ENCODE assay signal across 9 cellular contexts in genomic region chr4:118279920-118280432, GRCh38.
DNase-seq lines count a peak whose midpoint lies in the region; ATAC-seq and TF ChIP-seq lines count a peak whose summit lies in the region.
"Had no signal": no experiment of that assay in that cellular context is flagged by ENCODE, and none has a peak within 500 bp of the region (broad histone marks: within the 10 kb centered on the region; RNA-seq: fewer than 3 reads in every experiment).

No MANE protein-coding gene starts in this region.

- H3K27me3 ChIP-seq in WERI-Rb-1 (ENCODE audit: insufficient read depth, low read depth, severe bottlenecking) (no peaks in the 10 kb centered on the region), right cardiac atrium (ENCODE audit: control insufficient read depth, insufficient read depth) (no peaks in the 10 kb centered on the region)

- H3K36me3 ChIP-seq in WERI-Rb-1 = peaks cover 51% of the 10 kb centered on the region

- H3K4me1 ChIP-seq in right cardiac atrium (ENCODE audit: control insufficient read depth, insufficient read depth, low read length) = no peaks in the 10 kb centered on the region

- peak overlapping the region; percentile 89 for H3K4me3 Mint-ChIP-seq in T-helper 1 cell treated with Interleukin-12 subunit alpha and Interleukin-12 subunit beta and Interleukin-4 antibody, amounts not matched to agents 30 μg/mL and 1 μg/mL, for 36 hours
- peak overlapping the region; percentile 90 to 91 for H3K4me3 Mint-ChIP-seq in stimulated activated naive CD8-positive, alpha-beta T cell treated with anti-CD3 and anti-CD28 coated beads, Interleukin-15, amount 100 ng/mL, for 72 hours

- H3K4me1 Mint-ChIP-seq in T-helper 1 cell treated with Interleukin-12 subunit alpha and Interleukin-12 subunit beta and Interleukin-4 antibody, amounts not matched to agents 30 μg/mL and 1 μg/mL, for 36 hours (ENCODE audit: low read depth) = peaks cover 31% of the 10 kb centered on the region
- H3K4me1 Mint-ChIP-seq in stimulated activated naive CD8-positive, alpha-beta T cell treated with anti-CD3 and anti-CD28 coated beads, Interleukin-15, amount 100 ng/mL, for 72 hours = peaks cover 29% of the 10 kb centered on the region

- no peaks in the 10 kb centered on the region for H3K9me3 Mint-ChIP-seq in T-helper 1 cell treated with Interleukin-12 subunit alpha and Interleukin-12 subunit beta and Interleukin-4 antibody, amounts not matched to agents 30 μg/mL and 1 μg/mL, for 36 hours
- no peaks in the 10 kb centered on the region for H3K9me3 Mint-ChIP-seq in stimulated activated naive CD8-positive, alpha-beta T cell treated with anti-CD3 and anti-CD28 coated beads, Interleukin-15, amount 100 ng/mL, for 72 hours

- DNase-seq in T-helper 1 cell (no peak), WERI-Rb-1 (no peak), right cardiac atrium (no peak), NCI-H345 treated with DMSO at 0.1 percent for 48 hours (lab: John Stamatoyannopoulos, UW; ENCODE audit: unreplicated experiment) (no peak)
- no peak for DNase-seq in stimulated activated naive CD8-positive, alpha-beta T cell treated with anti-CD3 and anti-CD28 coated beads, Interleukin-15, amount 100 ng/mL, for 72 hours
- DNase-seq in stimulated activated naive CD4-positive, alpha-beta T cell (lab: John Stamatoyannopoulos, UW) = no peak
- DNase-seq: NCI-H748 treated with DMSO at 0.1 percent for 48 hours had no signal

- H3K27ac ChIP-seq in WERI-Rb-1 = peak overlapping the region; percentile 86
- H3K27ac ChIP-seq in right cardiac atrium (ENCODE audit: low read length) = no peak overlapping the region

- H3K9me3 ChIP-seq in WERI-Rb-1 (ENCODE audit: severe bottlenecking) (peaks cover 2% of the 10 kb centered on the region), right cardiac atrium (ENCODE audit: control insufficient read depth, low read length) (no peaks in the 10 kb centered on the region)

- H3K4me3 ChIP-seq in WERI-Rb-1 (ENCODE audit: low read depth, low read length) = peak overlapping the region; percentile 79
- peak overlapping the region; percentile 77 for H3K4me3 ChIP-seq in right cardiac atrium (ENCODE audit: low read length)

- H3K27ac Mint-ChIP-seq in T-helper 1 cell treated with Interleukin-12 subunit alpha and Interleukin-12 subunit beta and Interleukin-4 antibody, amounts not matched to agents 30 μg/mL and 1 μg/mL, for 36 hours = peak overlapping the region; percentile 98
- H3K27ac Mint-ChIP-seq in stimulated activated naive CD8-positive, alpha-beta T cell treated with anti-CD3 and anti-CD28 coated beads, Interleukin-15, amount 100 ng/mL, for 72 hours = peak overlapping the region; percentile 99

- ATAC-seq in right cardiac atrium (no peak), HG03342 (IDR thresholded peaks at IDR 0.05; ENCODE audit: unreplicated experiment) (no peak)
- ATAC-seq in stimulated activated naive CD8-positive, alpha-beta T cell treated with anti-CD3 and anti-CD28 coated beads, Interleukin-15, amount 100 ng/mL, for 72 hours = no peak

- intact Hi-C loops in right cardiac atrium (cut with DNase I) = no loop called here

- H3K27me3 Mint-ChIP-seq in T-helper 1 cell treated with Interleukin-12 subunit alpha and Interleukin-12 subunit beta and Interleukin-4 antibody, amounts not matched to agents 30 μg/mL and 1 μg/mL, for 36 hours (ENCODE audit: low read depth) = no peaks in the 10 kb centered on the region
- H3K27me3 Mint-ChIP-seq in stimulated activated naive CD8-positive, alpha-beta T cell treated with anti-CD3 and anti-CD28 coated beads, Interleukin-15, amount 100 ng/mL, for 72 hours = no peaks in the 10 kb centered on the region

- WGBS in right cardiac atrium = 33% methylated on average over 2 of the region's 2 CpGs

- H3K36me3 Mint-ChIP-seq in T-helper 1 cell treated with Interleukin-12 subunit alpha and Interleukin-12 subunit beta and Interleukin-4 antibody, amounts not matched to agents 30 μg/mL and 1 μg/mL, for 36 hours (ENCODE audit: low read depth) = peaks cover 33% of the 10 kb centered on the region

- no peak for TF ChIP-seq CTCF in WERI-Rb-1 (IDR thresholded peaks at IDR 0.05; ENCODE audit: low read depth, low read length)
